12 cellular contexts compared by ENCODE assay signal in genomic region chr9:125635888-125636287, GRCh38.
A peak's percentile ranks its signal among the peaks of the same experiment; 100 is the strongest.
DNase-seq lines count a peak whose midpoint lies in the region; ATAC-seq and TF ChIP-seq lines count a peak whose summit lies in the region.
"Had no signal": no experiment of that assay in that cellular context is flagged by ENCODE, and none has a peak within 500 bp of the region (broad histone marks: within the 10 kb centered on the region; RNA-seq: fewer than 3 reads in every experiment).

No MANE protein-coding gene starts in this region.

- H3K27me3 Mint-ChIP-seq in natural killer cell treated with Interleukin-12 subunit alpha and Interleukin-12 subunit beta and Interleukin-15 and Interleukin-18, amount 100 ng/mL, for 72 hours: no peaks in the 10 kb centered on the region
- no peaks in the 10 kb centered on the region for H3K27me3 Mint-ChIP-seq in natural killer cell (ENCODE audit: low read depth in 2 of 2)
- H3K27me3 Mint-ChIP-seq in activated T-helper 2 cell treated with anti-CD3 and anti-CD28 coated beads, Interferon-gamma antibody, Interleukin-2, Interleukin-4, amounts not matched to agents 10 μg/mL and 5 μg/mL and 100 μg/mL, durations not matched to agents 14 hours and 24 hours and 36 hours (ENCODE audit: low read depth): no peaks in the 10 kb centered on the region
- H3K27me3 Mint-ChIP-seq in activated naive CD4-positive, alpha-beta T cell treated with anti-CD3 and anti-CD28 coated beads, Interleukin-2, amount 10 ng/mL, durations not matched to agents 7 days and 5 days: no peaks in the 10 kb centered on the region
- H3K27me3 Mint-ChIP-seq: activated naive CD8-positive, alpha-beta T cell treated with anti-CD3 and anti-CD28 coated beads, Interleukin-2, amount 10 ng/mL, durations not matched to agents 7 days and 5 days had no signal

- peak overlapping the region; percentile 6 to 22 for H3K27ac Mint-ChIP-seq in natural killer cell treated with Interleukin-12 subunit alpha and Interleukin-12 subunit beta and Interleukin-15 and Interleukin-18, amount 100 ng/mL, for 72 hours
- H3K27ac Mint-ChIP-seq in natural killer cell: peak overlapping the region in 1 of 2 donors; percentile 67
- H3K27ac Mint-ChIP-seq in activated T-helper 2 cell treated with anti-CD3 and anti-CD28 coated beads, Interferon-gamma antibody, Interleukin-2, Interleukin-4, amounts not matched to agents 10 μg/mL and 5 μg/mL and 100 μg/mL, durations not matched to agents 14 hours and 24 hours and 36 hours: peak overlapping the region; percentile 24
- no peak overlapping the region for H3K27ac Mint-ChIP-seq in activated naive CD4-positive, alpha-beta T cell treated with anti-CD3 and anti-CD28 coated beads, Interleukin-2, amount 10 ng/mL, durations not matched to agents 7 days and 5 days
- H3K27ac Mint-ChIP-seq: activated naive CD8-positive, alpha-beta T cell treated with anti-CD3 and anti-CD28 coated beads, Interleukin-2, amount 10 ng/mL, durations not matched to agents 7 days and 5 days had no signal

- H3K4me1 Mint-ChIP-seq in natural killer cell treated with Interleukin-12 subunit alpha and Interleukin-12 subunit beta and Interleukin-15 and Interleukin-18, amount 100 ng/mL, for 72 hours (ENCODE audit: low read depth in 2 of 2): peaks cover 55 to 70% of the 10 kb centered on the region in 2 donors
- peaks cover 54 to 65% of the 10 kb centered on the region in 2 donors for H3K4me1 Mint-ChIP-seq in natural killer cell
- H3K4me1 Mint-ChIP-seq in activated T-helper 2 cell treated with anti-CD3 and anti-CD28 coated beads, Interferon-gamma antibody, Interleukin-2, Interleukin-4, amounts not matched to agents 10 μg/mL and 5 μg/mL and 100 μg/mL, durations not matched to agents 14 hours and 24 hours and 36 hours (ENCODE audit: low read depth): peaks cover 54% of the 10 kb centered on the region
- peaks cover 47% of the 10 kb centered on the region for H3K4me1 Mint-ChIP-seq in activated naive CD4-positive, alpha-beta T cell treated with anti-CD3 and anti-CD28 coated beads, Interleukin-2, amount 10 ng/mL, durations not matched to agents 7 days and 5 days

- no peaks in the 10 kb centered on the region for H3K36me3 Mint-ChIP-seq in natural killer cell treated with Interleukin-12 subunit alpha and Interleukin-12 subunit beta and Interleukin-15 and Interleukin-18, amount 100 ng/mL, for 72 hours
- H3K36me3 Mint-ChIP-seq in natural killer cell: no peaks in the 10 kb centered on the region
- H3K36me3 Mint-ChIP-seq in activated T-helper 2 cell treated with anti-CD3 and anti-CD28 coated beads, Interferon-gamma antibody, Interleukin-2, Interleukin-4, amounts not matched to agents 10 μg/mL and 5 μg/mL and 100 μg/mL, durations not matched to agents 14 hours and 24 hours and 36 hours (ENCODE audit: low read depth): no peaks in the 10 kb centered on the region
- H3K36me3 Mint-ChIP-seq in activated naive CD4-positive, alpha-beta T cell treated with anti-CD3 and anti-CD28 coated beads, Interleukin-2, amount 10 ng/mL, durations not matched to agents 7 days and 5 days: no peaks in the 10 kb centered on the region

- DNase-seq in natural killer cell treated with Interleukin-12 subunit alpha and Interleukin-12 subunit beta and Interleukin-15 and Interleukin-18, amount 100 ng/mL, for 72 hours (ENCODE audit: low spot score): no peak
- DNase-seq in natural killer cell (no peak), NCI-H2107 treated with DMSO at 0.1 percent for 48 hours (lab: John Stamatoyannopoulos, UW; ENCODE audit: unreplicated experiment) (peak; percentile 76), MV-4-11 (lab: John Stamatoyannopoulos, UW) (no peak)
- DNase-seq in activated T-helper 2 cell treated with anti-CD3 and anti-CD28 coated beads, Interferon-gamma antibody, Interleukin-2, Interleukin-4, amounts not matched to agents 10 μg/mL and 5 μg/mL and 100 μg/mL, durations not matched to agents 14 hours and 24 hours and 36 hours (ENCODE audit: low spot score): no peak
- no peak for DNase-seq in activated naive CD4-positive, alpha-beta T cell treated with anti-CD3 and anti-CD28 coated beads, Interleukin-2, amount 10 ng/mL, durations not matched to agents 7 days and 5 days
- DNase-seq: activated naive CD8-positive, alpha-beta T cell treated with anti-CD3 and anti-CD28 coated beads, Interleukin-2, amount 10 ng/mL, durations not matched to agents 7 days and 5 days; AML-193; DMS153; IMR-90; stimulated activated CD4-positive, alpha-beta T cell treated with anti-CD3 and anti-CD28 coated beads, Interleukin-2, amount 100 ng/mL, for 48 hours had no signal

- peak overlapping the region; percentile 34 for H3K4me3 Mint-ChIP-seq in natural killer cell treated with Interleukin-12 subunit alpha and Interleukin-12 subunit beta and Interleukin-15 and Interleukin-18, amount 100 ng/mL, for 72 hours
- H3K4me3 Mint-ChIP-seq in natural killer cell: no peak overlapping the region
- no peak overlapping the region for H3K4me3 Mint-ChIP-seq in activated T-helper 2 cell treated with anti-CD3 and anti-CD28 coated beads, Interferon-gamma antibody, Interleukin-2, Interleukin-4, amounts not matched to agents 10 μg/mL and 5 μg/mL and 100 μg/mL, durations not matched to agents 14 hours and 24 hours and 36 hours (ENCODE audit: low read depth)
- no peak overlapping the region for H3K4me3 Mint-ChIP-seq in activated naive CD4-positive, alpha-beta T cell treated with anti-CD3 and anti-CD28 coated beads, Interleukin-2, amount 10 ng/mL, durations not matched to agents 7 days and 5 days
- H3K4me3 Mint-ChIP-seq: activated naive CD8-positive, alpha-beta T cell treated with anti-CD3 and anti-CD28 coated beads, Interleukin-2, amount 10 ng/mL, durations not matched to agents 7 days and 5 days had no signal

- intact Hi-C loops in natural killer cell (cut with micrococcal nuclease): no loop called here
- intact Hi-C loops in activated T-helper 2 cell treated with anti-CD3 and anti-CD28 coated beads, Interferon-gamma antibody, Interleukin-2, Interleukin-4, amounts not matched to agents 10 μg/mL and 5 μg/mL and 100 μg/mL, durations not matched to agents 14 hours and 24 hours and 36 hours (cut with micrococcal nuclease): loop anchor here (2.0 kb wide), 1 partner anchor 111 kb away; the partner anchor contains the start of gene PBX3

- ATAC-seq in natural killer cell treated with Interleukin-12 subunit alpha and Interleukin-12 subunit beta and Interleukin-15 and Interleukin-18, amount 100 ng/mL, for 72 hours: no peak
- no peak for ATAC-seq in natural killer cell
- ATAC-seq in HG03039 (IDR thresholded peaks at IDR 0.05; ENCODE audit: unreplicated experiment): no peak

- no peak for TF ChIP-seq CTCF in natural killer cell (IDR thresholded peaks at IDR 0.05)

- CTCF ChIA-PET in activated naive CD4-positive, alpha-beta T cell treated with anti-CD3 and anti-CD28 coated beads, Interleukin-2, amount 10 ng/mL, durations not matched to agents 7 days and 5 days (lab: Charles Lee): no interaction called here

- H3K9me3 Mint-ChIP-seq in natural killer cell treated with Interleukin-12 subunit alpha and Interleukin-12 subunit beta and Interleukin-15 and Interleukin-18, amount 100 ng/mL, for 72 hours: no peaks in the 10 kb centered on the region
- H3K9me3 Mint-ChIP-seq in natural killer cell: no peaks in the 10 kb centered on the region
- H3K9me3 Mint-ChIP-seq in activated T-helper 2 cell treated with anti-CD3 and anti-CD28 coated beads, Interferon-gamma antibody, Interleukin-2, Interleukin-4, amounts not matched to agents 10 μg/mL and 5 μg/mL and 100 μg/mL, durations not matched to agents 14 hours and 24 hours and 36 hours: no peaks in the 10 kb centered on the region
- no peaks in the 10 kb centered on the region for H3K9me3 Mint-ChIP-seq in activated naive CD4-positive, alpha-beta T cell treated with anti-CD3 and anti-CD28 coated beads, Interleukin-2, amount 10 ng/mL, durations not matched to agents 7 days and 5 days
- H3K9me3 Mint-ChIP-seq: activated naive CD8-positive, alpha-beta T cell treated with anti-CD3 and anti-CD28 coated beads, Interleukin-2, amount 10 ng/mL, durations not matched to agents 7 days and 5 days had no signal
